8 cellular contexts compared by ENCODE assay signal in the genomic region with DNA sequence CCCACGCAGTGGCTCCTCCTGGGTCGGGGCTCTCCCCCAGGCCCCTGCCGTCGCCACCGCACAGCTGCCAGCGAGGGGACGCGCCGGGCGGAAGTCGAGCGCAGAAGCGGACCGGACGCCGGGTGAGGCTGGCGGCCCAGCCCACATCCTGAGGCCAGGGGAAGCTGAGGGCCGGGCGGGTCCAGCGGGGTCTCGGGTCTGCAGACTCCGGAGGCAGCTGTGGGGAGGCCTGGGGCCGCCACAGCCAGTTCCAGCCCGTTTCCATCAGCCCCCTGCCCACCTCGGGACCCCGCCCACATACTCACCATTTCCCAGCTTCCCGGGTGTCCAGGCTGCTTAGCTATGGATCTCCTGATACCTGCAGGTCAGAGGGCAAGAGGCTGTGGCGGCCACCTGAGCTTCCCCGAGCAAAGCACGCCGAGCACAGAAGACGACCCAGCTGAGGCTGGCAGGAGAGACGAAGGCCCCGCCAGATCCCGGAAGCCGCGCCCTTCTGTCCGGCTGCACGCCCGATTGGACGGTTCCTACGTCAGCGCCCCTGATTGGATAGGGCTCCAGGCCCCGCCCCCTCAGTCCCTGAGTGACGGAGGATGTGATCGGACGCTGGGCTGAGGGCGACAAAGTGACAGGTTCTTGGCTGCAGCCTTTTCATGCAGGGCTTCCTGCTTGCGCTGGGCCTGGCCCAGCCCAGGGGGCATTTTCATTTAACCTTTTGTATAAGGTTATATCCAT.
DNase-seq lines count a peak whose midpoint lies in the region; ATAC-seq and TF ChIP-seq lines count a peak whose summit lies in the region.

No MANE protein-coding gene starts in this region.

- TF ChIP-seq CTCF in AG09319 (IDR thresholded peaks at IDR 0.05; ENCODE audit: low read depth, low read length), result no peak

- peak; percentile 86 for ATAC-seq in GM19025 (IDR thresholded peaks at IDR 0.05; ENCODE audit: low read depth, unreplicated experiment)
- peak; percentile 89 for ATAC-seq in HG03280 (IDR thresholded peaks at IDR 0.05; ENCODE audit: unreplicated experiment)

- peak; percentile 64 for DNase-seq in AG09319 (ENCODE audit: extremely low read depth, low read depth)
- DNase-seq in NCI-H345 (lab: John Stamatoyannopoulos, UW), result peak; percentile 96
- peak; percentile 85 to 92 (median 88) for DNase-seq in activated CD4-positive, CD25-positive, alpha-beta regulatory T cell (lab: John Stamatoyannopoulos, UW)
- peak; percentile 91 for DNase-seq in central memory CD4-positive, alpha-beta T cell
- peak; percentile 98 for DNase-seq in islet precursor cell
- peak; percentile 94 for DNase-seq in stimulated activated CD4-positive, alpha-beta T cell treated with anti-CD3 and anti-CD28 coated beads, Interleukin-12 subunit alpha, Interleukin-12 subunit beta, amount 100 ng/mL, for 4 hours

Comparison
In these comparisons a context has a peak if more than half of its experiments do, and no peak if none do; other contexts are left out.
1. Peak in every context shown above with its lines: DNase-seq and ATAC-seq.